Comparison of ENCODE assay signal across 20 cellular contexts in genomic region chr1:162726539-162726938, GRCh38.
DNase-seq lines count a peak whose midpoint lies in the region; ATAC-seq and TF ChIP-seq lines count a peak whose summit lies in the region.
"Had no signal": no experiment of that assay in that cellular context is flagged by ENCODE, and none has a peak within 500 bp of the region (broad histone marks: within the 10 kb centered on the region; RNA-seq: fewer than 3 reads in every experiment).

No MANE protein-coding gene starts in this region.

- H3K27ac ChIP-seq in A673 (ENCODE audit: low read depth, low read length, poor library complexity, severe bottlenecking), result no peak overlapping the region
- no peak overlapping the region for H3K27ac ChIP-seq in Panc1 (ENCODE audit: low read length)
- H3K27ac ChIP-seq in neural progenitor cell, result no peak overlapping the region
- H3K27ac ChIP-seq in CD8-positive, alpha-beta T cell (ENCODE audit: low read depth, low read length), result no peak overlapping the region
- H3K27ac ChIP-seq: 22Rv1, BLaER1, PC-9 had no signal

- intact Hi-C loops in A673 (cut with micrococcal nuclease; ENCODE audit: unreplicated experiment) (no loop called here), Panc1 (cut with micrococcal nuclease; ENCODE audit: unreplicated experiment) (no loop called here), left ventricle myocardium superior (cut with micrococcal nuclease) (no loop called here)
- intact Hi-C loops in CD8-positive, alpha-beta T cell (cut with DNase I, micrococcal nuclease), result no loop called here

- H3K4me3 ChIP-seq in A673 (ENCODE audit: low read depth, low read length, poor library complexity, severe bottlenecking) (no peak overlapping the region), Panc1 (ENCODE audit: low read depth in 2 of 2, low read length in 2 of 2) (no peak overlapping the region), neural progenitor cell (no peak overlapping the region)
- no peak overlapping the region for H3K4me3 ChIP-seq in CD8-positive, alpha-beta T cell (ENCODE audit: low read depth, low read length)
- H3K4me3 ChIP-seq: BLaER1, GM12878, PC-9 had no signal

- no peaks in the 10 kb centered on the region for H3K27me3 Mint-ChIP-seq in neural progenitor cell (ENCODE audit: insufficient read depth, low read depth)
- H3K27me3 Mint-ChIP-seq in CD8-positive, alpha-beta T cell (ENCODE audit: low read depth), result no peaks in the 10 kb centered on the region

- no peaks in the 10 kb centered on the region for H3K9me3 Mint-ChIP-seq in neural progenitor cell
- no peaks in the 10 kb centered on the region for H3K9me3 Mint-ChIP-seq in CD8-positive, alpha-beta T cell
- H3K9me3 Mint-ChIP-seq: T-helper 1 cell treated with Interleukin-12 subunit alpha and Interleukin-12 subunit beta and Interleukin-4 antibody, amounts not matched to agents 30 μg/mL and 1 μg/mL, for 36 hours had no signal

- H3K36me3 ChIP-seq in A673 (ENCODE audit: insufficient read depth, low read length, poor library complexity, severe bottlenecking), result no peaks in the 10 kb centered on the region
- no peaks in the 10 kb centered on the region for H3K36me3 ChIP-seq in Panc1 (ENCODE audit: control insufficient read depth, insufficient read depth, low read length)
- no peaks in the 10 kb centered on the region for H3K36me3 ChIP-seq in neural progenitor cell
- H3K36me3 ChIP-seq in CD8-positive, alpha-beta T cell (ENCODE audit: insufficient read depth, low read length), result no peaks in the 10 kb centered on the region
- H3K36me3 ChIP-seq: BLaER1 had no signal

- no peaks in the 10 kb centered on the region for H4K20me1 ChIP-seq in neural progenitor cell (ENCODE audit: low read depth)
- H4K20me1 ChIP-seq: BLaER1 had no signal

- no TSS peak for BruUV-seq in A673 (replicated peaks; lab: Mats Ljungman, UMichigan)
- BruUV-seq in Panc1 (replicated peaks; lab: Mats Ljungman, UMichigan), result no TSS peak

- H3F3A ChIP-seq in neural progenitor cell (ENCODE audit: low read depth), result peaks cover under 1% of the 10 kb centered on the region

- H3K4me2 ChIP-seq in neural progenitor cell, result no peak overlapping the region
- H3K4me2 ChIP-seq: BLaER1, PC-9 had no signal

- POLR2A ChIA-PET in A673 (lab: Charles Lee; ENCODE audit: low non-redundant PET) (no interaction called here), Panc1 (lab: Charles Lee) (no interaction called here)
- POLR2A ChIA-PET in CD8-positive, alpha-beta T cell (lab: Charles Lee), result interaction anchor here (0.8 kb wide), 1 partner anchor 8 kb away, joined by 4 read pairs; no protein-coding TSS in a partner anchor

- H3K27me3 ChIP-seq in A673 (replicated peaks; ENCODE audit: insufficient read depth, low read depth, low read length, poor library complexity), result no peaks in the 10 kb centered on the region
- H3K27me3 ChIP-seq in Panc1 (ENCODE audit: control insufficient read depth, insufficient read depth, low read length), result no peaks in the 10 kb centered on the region
- no peaks in the 10 kb centered on the region for H3K27me3 ChIP-seq in neural progenitor cell
- no peaks in the 10 kb centered on the region for H3K27me3 ChIP-seq in CD8-positive, alpha-beta T cell (ENCODE audit: insufficient read depth, low read length)
- H3K27me3 ChIP-seq: BLaER1 had no signal

- ATAC-seq in Panc1 (0 out of 2 replicates have a peak, but pooled peaks have one; percentile 38), left ventricle myocardium superior (no peak), HG02642 (IDR thresholded peaks at IDR 0.05; ENCODE audit: poor library complexity, unreplicated experiment) (no peak)
- ATAC-seq in CD8-positive, alpha-beta T cell, result no peak
- ATAC-seq: GM12878 had no signal

- DNase-seq in DMS 273 (lab: John Stamatoyannopoulos, UW; ENCODE audit: unreplicated experiment), result peak; percentile 26
- DNase-seq in DMS 273 treated with DMSO at 0.1 percent for 48 hours (lab: John Stamatoyannopoulos, UW), result no peak
- peak; percentile 33 for DNase-seq in A673 (ENCODE audit: low spot score)
- no peak for DNase-seq in Panc1 (ENCODE audit: low read depth, low spot score)
- peak; percentile 7 for DNase-seq in neural progenitor cell (ENCODE audit: low spot score)
- no peak for DNase-seq in left ventricle myocardium superior
- DNase-seq in CD8-positive, alpha-beta T cell, result no peak
- DNase-seq: COR-L47, DMS79, IMR-90, NCI-H1092 treated with DMSO at 0.1 percent for 48 hours, NCI-H2029, NCI-H524, PC-9, Right ventricle myocardium superior had no signal

- H3K36me3 Mint-ChIP-seq in neural progenitor cell, result no peaks in the 10 kb centered on the region
- H3K36me3 Mint-ChIP-seq in CD8-positive, alpha-beta T cell, result no peaks in the 10 kb centered on the region

- H3K4me1 ChIP-seq in A673 (ENCODE audit: insufficient read depth, low read length, poor library complexity, severe bottlenecking) (peaks cover 14% of the 10 kb centered on the region), Panc1 (ENCODE audit: control insufficient read depth, insufficient read depth, low read length) (no peaks in the 10 kb centered on the region), neural progenitor cell (peaks cover 3% of the 10 kb centered on the region)
- no peaks in the 10 kb centered on the region for H3K4me1 ChIP-seq in CD8-positive, alpha-beta T cell (ENCODE audit: insufficient read depth, low read length)
- H3K4me1 ChIP-seq: BLaER1 had no signal

- H3K9me3 ChIP-seq in A673 (ENCODE audit: low read depth, low read length, poor library complexity, severe bottlenecking) (no peaks in the 10 kb centered on the region), Panc1 (ENCODE audit: control insufficient read depth, insufficient read depth, low read depth, low read length) (no peaks in the 10 kb centered on the region), neural progenitor cell (ENCODE audit: low read depth) (no peaks in the 10 kb centered on the region)
- H3K9me3 ChIP-seq in CD8-positive, alpha-beta T cell (ENCODE audit: low read length), result no peaks in the 10 kb centered on the region
- H3K9me3 ChIP-seq: BLaER1 had no signal

- peaks cover 1% of the 10 kb centered on the region for H3K4me1 Mint-ChIP-seq in neural progenitor cell
- no peaks in the 10 kb centered on the region for H3K4me1 Mint-ChIP-seq in CD8-positive, alpha-beta T cell (ENCODE audit: low read depth)

- in situ Hi-C loops in Panc1 (cut with HindIII; ENCODE audit: low pct_unique_long_range_greater_than_20kb, low sequenced_read_pairs), result no loop called here

- H3K4me3 Mint-ChIP-seq in neural progenitor cell, result no peak overlapping the region
- no peak overlapping the region for H3K4me3 Mint-ChIP-seq in CD8-positive, alpha-beta T cell
- H3K4me3 Mint-ChIP-seq: T-helper 1 cell treated with Interleukin-12 subunit alpha and Interleukin-12 subunit beta and Interleukin-4 antibody, amounts not matched to agents 30 μg/mL and 1 μg/mL, for 36 hours had no signal

- H3K79me2 ChIP-seq in neural progenitor cell (ENCODE audit: low read depth), result no peaks in the 10 kb centered on the region

- H3K9ac ChIP-seq in neural progenitor cell, result no peak overlapping the region
- H3K9ac ChIP-seq: BLaER1 had no signal

- H3K27ac Mint-ChIP-seq in neural progenitor cell, result no peak overlapping the region
- no peak overlapping the region for H3K27ac Mint-ChIP-seq in CD8-positive, alpha-beta T cell
- H3K27ac Mint-ChIP-seq: T-helper 1 cell treated with Interleukin-12 subunit alpha and Interleukin-12 subunit beta and Interleukin-4 antibody, amounts not matched to agents 30 μg/mL and 1 μg/mL, for 36 hours had no signal

- no peak for TF ChIP-seq CTCF in A673 (conservative IDR thresholded peaks at IDR 0.05; ENCODE audit: low read depth, low read length)
- no peak for TF ChIP-seq CTCF in Panc1 (IDR thresholded peaks at IDR 0.05)
- TF ChIP-seq CTCF in neural progenitor cell (IDR thresholded peaks at IDR 0.05), result no peak
- TF ChIP-seq CTCF in CD8-positive, alpha-beta T cell (IDR thresholded peaks at IDR 0.05), result no peak

- H2AFZ ChIP-seq in neural progenitor cell (replicated peaks), result peak overlapping the region; percentile 57
- H2AFZ ChIP-seq: PC-9 had no signal

- CTCF ChIA-PET in A673 (lab: Charles Lee) (no interaction called here), Panc1 (lab: Charles Lee) (no interaction called here)
- CTCF ChIA-PET in CD8-positive, alpha-beta T cell (lab: Charles Lee), result no interaction called here

Comparison
In these comparisons a context has a peak if more than half of its experiments do, and no peak if none do; other contexts are left out.
1. DNase-seq: peak in DMS 273 (single experiment), A673 (single experiment) and neural progenitor cell (single experiment); none in DMS 273 treated with DMSO at 0.1 percent for 48 hours (single experiment), Panc1 (single experiment), left ventricle myocardium superior (single experiment) and CD8-positive, alpha-beta T cell (0 of 7).